Comparison of ENCODE assay signal across 24 cellular contexts in genomic region chr3:170657312-170657711, GRCh38.
DNase-seq lines count a peak whose midpoint lies in the region; ATAC-seq, FAIRE-seq and TF ChIP-seq lines count a peak whose summit lies in the region.
"Had no signal": no experiment of that assay in that cellular context is flagged by ENCODE, and none has a peak within 500 bp of the region (broad histone marks: within the 10 kb centered on the region; RNA-seq: fewer than 3 reads in every experiment).

No MANE protein-coding gene starts in this region.

- intact Hi-C loops in endothelial cell of umbilical vein (cut with micrococcal nuclease): no loop called here

- DNase-seq in MM.1S (peak; percentile 50), endothelial cell of umbilical vein (ENCODE audit: low read depth, low spot score) (no peak), brain microvascular endothelial cell (no peak), GF-D8 (lab: John Stamatoyannopoulos, UW) (no peak)
- DNase-seq: 8988T; ACHN; BE2C; C1 segment of cervical spinal cord; CD4-positive, alpha-beta memory T cell; CD4-positive, CD25-positive, alpha-beta regulatory T cell; CD8-positive, alpha-beta memory T cell; COR-L47; DMS 273 treated with DMSO at 0.1 percent for 48 hours; DMS153; DMS53; DMS79; DND-41; EL; GDM1 had no signal

- H3K9me3 ChIP-seq in MM.1S (replicated peaks; ENCODE audit: insufficient read depth, low read length) (no peaks in the 10 kb centered on the region), endothelial cell of umbilical vein (replicated peaks; ENCODE audit: control insufficient read depth, insufficient read depth, low read length) (no peaks in the 10 kb centered on the region)
- H3K9me3 ChIP-seq: BE2C, BLaER1 had no signal

- H3K9ac ChIP-seq in MM.1S (ENCODE audit: low read length) (no peak overlapping the region), endothelial cell of umbilical vein (replicated peaks; ENCODE audit: extremely low read depth, insufficient read depth, low read length) (no peak overlapping the region)
- H3K9ac ChIP-seq: BLaER1 had no signal

- POLR2A ChIA-PET in endothelial cell of umbilical vein (lab: Charles Lee): no interaction called here

- in situ Hi-C loops in brain microvascular endothelial cell (cut with HindIII; ENCODE audit: low pct_ligation_motif_present, low sequenced_read_pairs): no loop called here

- FAIRE-seq in endothelial cell of umbilical vein (lab: Jason Lieb, UNC): peak; percentile 48
- FAIRE-seq: A204.1, GM12891, GM19239 had no signal

- 0 out of 2 replicates have a peak, but pooled peaks cover 3% of the 10 kb centered on the region for H3F3A ChIP-seq in MM.1S (ENCODE audit: insufficient read depth, low read length)

- H2AFZ ChIP-seq in MM.1S (ENCODE audit: low read length): peak overlapping the region; percentile 2
- no peak overlapping the region for H2AFZ ChIP-seq in endothelial cell of umbilical vein (ENCODE audit: low read depth, low read length)

- peak; percentile 53 for ATAC-seq in GM18867 (IDR thresholded peaks at IDR 0.05; ENCODE audit: unreplicated experiment)

- H4K20me1 ChIP-seq in MM.1S (ENCODE audit: insufficient read depth, low read length) (no peaks in the 10 kb centered on the region), endothelial cell of umbilical vein (replicated peaks; ENCODE audit: control insufficient read depth, extremely low read depth, insufficient read depth, low read length) (no peaks in the 10 kb centered on the region)
- H4K20me1 ChIP-seq: BLaER1 had no signal

- dilution Hi-C loops in endothelial cell of umbilical vein (cut with MboI; ENCODE audit: extremely low pct_ligation_motif_present, low sequenced_read_pairs): no loop called here

- H3K9me1 ChIP-seq in endothelial cell of umbilical vein (replicated peaks; ENCODE audit: control insufficient read depth, extremely low read depth, insufficient read depth, low read length): no peaks in the 10 kb centered on the region

- H3K79me2 ChIP-seq in MM.1S (ENCODE audit: low read length): no peaks in the 10 kb centered on the region
- no peaks in the 10 kb centered on the region for H3K79me2 ChIP-seq in endothelial cell of umbilical vein (ENCODE audit: control insufficient read depth, insufficient read depth, low read length)

- H3K4me1 ChIP-seq in MM.1S (ENCODE audit: low read length): peaks cover 22% of the 10 kb centered on the region
- no peaks in the 10 kb centered on the region for H3K4me1 ChIP-seq in endothelial cell of umbilical vein (ENCODE audit: control insufficient read depth, extremely low read depth, insufficient read depth, low read length)
- H3K4me1 ChIP-seq: BLaER1 had no signal

- H3K4me3 ChIP-seq in MM.1S (ENCODE audit: low read length): no peak overlapping the region; the same call in 1 of the 2 replicates
- no peak overlapping the region for H3K4me3 ChIP-seq in endothelial cell of umbilical vein (replicated peaks in 1 of 3; ENCODE audit: insufficient read depth in 1 of 3, low read depth in 1 of 3, low read length in 3 of 3)
- H3K4me3 ChIP-seq in brain microvascular endothelial cell (ENCODE audit: low read depth, low read length): no peak overlapping the region
- H3K4me3 ChIP-seq: BLaER1 had no signal

- H3K4me2 ChIP-seq in MM.1S (ENCODE audit: low read depth, low read length): peak overlapping the region; percentile 60
- no peak overlapping the region for H3K4me2 ChIP-seq in endothelial cell of umbilical vein (ENCODE audit: insufficient read depth, low read length)
- H3K4me2 ChIP-seq: BLaER1 had no signal

- no peaks in the 10 kb centered on the region for H3K27me3 ChIP-seq in MM.1S (replicated peaks; ENCODE audit: insufficient read depth, low read length)
- no peaks in the 10 kb centered on the region for H3K27me3 ChIP-seq in endothelial cell of umbilical vein (ENCODE audit: control insufficient read depth in 2 of 2, insufficient read depth in 2 of 2, low read length in 2 of 2)
- no peaks in the 10 kb centered on the region for H3K27me3 ChIP-seq in brain microvascular endothelial cell (replicated peaks)
- H3K27me3 ChIP-seq: BE2C, BLaER1 had no signal

- CTCF ChIA-PET in endothelial cell of umbilical vein (lab: Charles Lee): no interaction called here

- BruUV-seq in endothelial cell of umbilical vein (replicated peaks; lab: Mats Ljungman, UMichigan): no TSS peak

- H3K9me2 ChIP-seq in MM.1S (replicated peaks; ENCODE audit: insufficient read depth, low read length): no peaks in the 10 kb centered on the region

- H3K36me3 ChIP-seq in MM.1S (replicated peaks; ENCODE audit: insufficient read depth, low read length): no peaks in the 10 kb centered on the region
- no peaks in the 10 kb centered on the region for H3K36me3 ChIP-seq in endothelial cell of umbilical vein (ENCODE audit: control insufficient read depth in 2 of 2, extremely low read depth in 1 of 2, insufficient read depth in 2 of 2, low read length in 2 of 2)
- no peaks in the 10 kb centered on the region for H3K36me3 ChIP-seq in brain microvascular endothelial cell (replicated peaks)
- H3K36me3 ChIP-seq: BE2C, BLaER1 had no signal

- no peak overlapping the region for H3K27ac ChIP-seq in MM.1S (ENCODE audit: low read length)
- H3K27ac ChIP-seq in endothelial cell of umbilical vein (ENCODE audit: insufficient read depth, low read depth, low read length): no peak overlapping the region
- H3K27ac ChIP-seq in brain microvascular endothelial cell: no peak overlapping the region
- H3K27ac ChIP-seq: BLaER1 had no signal

- TF ChIP-seq POLR2A in endothelial cell of umbilical vein (IDR thresholded peaks at IDR 0.05; ENCODE audit: low read depth, low read length): no peak

- no peak for TF ChIP-seq CTCF in MM.1S (IDR thresholded peaks at IDR 0.05; ENCODE audit: low read length)
- TF ChIP-seq CTCF in endothelial cell of umbilical vein (IDR thresholded peaks at IDR 0.05; ENCODE audit: extremely low read depth in 1 of 2, insufficient read depth in 1 of 2, low read depth in 1 of 2, low read length in 2 of 2): no peak
- no peak for TF ChIP-seq CTCF in brain microvascular endothelial cell (IDR thresholded peaks at IDR 0.05; ENCODE audit: low read depth, low read length, missing control alignments)

TF ChIP-seq in endothelial cell of umbilical vein, 7 proteins besides CTCF, POLR2A, EP300 and RAD21:
- TF ChIP-seq POLR2AphosphoS5 (IDR thresholded peaks at IDR 0.05; ENCODE audit: insufficient read depth, low read depth, low read length) (no peak), MYC (IDR thresholded peaks at IDR 0.05; ENCODE audit: low read depth, low read length) (no peak), FOS (IDR thresholded peaks at IDR 0.05; ENCODE audit: borderline replicate concordance, insufficient read depth, low read length) (no peak), MAX (IDR thresholded peaks at IDR 0.05; ENCODE audit: insufficient read depth, insufficient read length) (no peak), EZH2 (IDR thresholded peaks at IDR 0.05; ENCODE audit: borderline replicate concordance, low read depth, low read length, severe bottlenecking) (no peak), GATA2 (IDR thresholded peaks at IDR 0.05; ENCODE audit: insufficient read depth, insufficient read length, low read depth, low read length) (no peak), JUN (IDR thresholded peaks at IDR 0.05; ENCODE audit: borderline replicate concordance, insufficient read depth, insufficient read length, low read depth) (no peak)
